Comparison of ENCODE assay signal across 24 cellular contexts in genomic region chr1:240164742-240165141, GRCh38.
"Had no signal": no experiment of that assay in that cellular context is flagged by ENCODE, and none has a peak within 500 bp of the region (broad histone marks: within the 10 kb centered on the region; RNA-seq: fewer than 3 reads in every experiment).

No MANE protein-coding gene starts in this region.

- DNase-seq: naive thymus-derived CD8-positive, alpha-beta T cell; nephron progenitor cell; nucleus accumbens; pancreas; psoas muscle; right cardiac atrium; right lobe of liver; sigmoid colon; small intestine; stimulated activated CD4-positive, alpha-beta T cell treated with anti-CD3 and anti-CD28 coated beads, Interleukin-15, amount 100 ng/mL, for 24 hours; stimulated activated CD4-positive, alpha-beta T cell treated with anti-CD3 and anti-CD28 coated beads, Interleukin-2, amount 100 ng/mL, for 24 hours; stimulated activated CD4-positive, alpha-beta T cell treated with anti-CD3 and anti-CD28 coated beads, Interleukin-2, amount 100 ng/mL, for 48 hours; stimulated activated CD4-positive, alpha-beta T cell treated with anti-CD3 and anti-CD28 coated beads, Interleukin-4, amount 100 ng/mL, for 24 hours; stimulated activated naive B cell treated with anti-CD40 and anti-IgM and Interleukin-4, amounts not matched to agents 10 μg/mL and 1 μg/mL and 100 μg/mL, for 72 hours; stimulated activated naive CD4-positive, alpha-beta T cell treated with Interleukin-2 at 50 U/mL for 16 hours; stomach; thyroid gland; trophoblast cell; upper lobe of left lung had no signal

- H3K4me3 ChIP-seq: pancreas, psoas muscle, right lobe of liver, sigmoid colon, stomach, thoracic aorta, thyroid gland, tibial nerve, upper lobe of left lung, vagina had no signal

- H3K27me3 ChIP-seq: neutrophil, pancreas, right lobe of liver, sigmoid colon, stomach, thyroid gland, tibial nerve, upper lobe of left lung, vagina had no signal

- FAIRE-seq: pancreas, small intestine, urothelium cell line had no signal

- H3K36me3 ChIP-seq: neutrophil, pancreas, right lobe of liver, sigmoid colon, stomach, thoracic aorta, thyroid gland, tibial nerve, upper lobe of left lung, vagina had no signal

- H3K9me3 ChIP-seq: neutrophil, right lobe of liver, thyroid gland, vagina had no signal

- H3K4me1 ChIP-seq: pancreas, psoas muscle, right lobe of liver, stomach, thyroid gland, tibial nerve, upper lobe of left lung, vagina had no signal

- H3K27ac ChIP-seq: neutrophil, pancreas, psoas muscle, right lobe of liver, sigmoid colon, stomach, thoracic aorta, thyroid gland, tibial nerve, upper lobe of left lung, vagina had no signal
